In genomic region chr10:29830526-29831512, GRCh38 we compare ENCODE assay signal across 18 cellular contexts.
"Had no signal": no experiment of that assay in that cellular context is flagged by ENCODE, and none has a peak within 500 bp of the region (broad histone marks: within the 10 kb centered on the region; RNA-seq: fewer than 3 reads in every experiment).

No MANE protein-coding gene starts in this region.

- H3K4me3 Mint-ChIP-seq: activated CD4-positive, alpha-beta T cell treated with anti-CD3 and anti-CD28 coated beads for 36 hours; activated CD8-positive, alpha-beta T cell treated with anti-CD3 and anti-CD28 coated beads for 36 hours; activated naive CD8-positive, alpha-beta T cell treated with anti-CD3 and anti-CD28 coated beads, Interleukin-2, amount 10 ng/mL, durations not matched to agents 7 days and 5 days; effector memory CD8-positive, alpha-beta T cell; memory B cell; stimulated activated naive B cell treated with anti-CD40 and anti-IgM and Interleukin-4, amounts not matched to agents 10 μg/mL and 1 μg/mL and 100 μg/mL, for 72 hours had no signal

- ATAC-seq: activated CD4-positive, alpha-beta T cell treated with anti-CD3 and anti-CD28 coated beads for 36 hours; activated CD8-positive, alpha-beta T cell treated with anti-CD3 and anti-CD28 coated beads for 36 hours; body of pancreas; effector memory CD8-positive, alpha-beta T cell; heart left ventricle; left ventricle myocardium superior; right cardiac atrium; stimulated activated naive B cell treated with anti-CD40 and anti-IgM and Interleukin-4, amounts not matched to agents 10 μg/mL and 1 μg/mL and 100 μg/mL, for 72 hours had no signal

- H3K4me3 ChIP-seq: body of pancreas, heart left ventricle, thoracic aorta, upper lobe of right lung had no signal

- H3K4me1 Mint-ChIP-seq: activated CD4-positive, alpha-beta T cell treated with anti-CD3 and anti-CD28 coated beads for 36 hours; activated naive CD8-positive, alpha-beta T cell treated with anti-CD3 and anti-CD28 coated beads, Interleukin-2, amount 10 ng/mL, durations not matched to agents 7 days and 5 days; memory B cell; stimulated activated naive B cell treated with anti-CD40 and anti-IgM and Interleukin-4, amounts not matched to agents 10 μg/mL and 1 μg/mL and 100 μg/mL, for 72 hours had no signal

- H3K27me3 Mint-ChIP-seq: stimulated activated naive B cell treated with anti-CD40 and anti-IgM and Interleukin-4, amounts not matched to agents 10 μg/mL and 1 μg/mL and 100 μg/mL, for 72 hours had no signal

- H3K27me3 ChIP-seq: body of pancreas, heart left ventricle, upper lobe of right lung had no signal

- H3K36me3 ChIP-seq: heart left ventricle, thoracic aorta, upper lobe of right lung had no signal

- H3K9me3 ChIP-seq: thoracic aorta, upper lobe of right lung had no signal

- H3K36me3 Mint-ChIP-seq: memory B cell; stimulated activated naive B cell treated with anti-CD40 and anti-IgM and Interleukin-4, amounts not matched to agents 10 μg/mL and 1 μg/mL and 100 μg/mL, for 72 hours had no signal

- DNase-seq: activated CD4-positive, alpha-beta T cell treated with anti-CD3 and anti-CD28 coated beads for 36 hours; activated CD8-positive, alpha-beta T cell treated with anti-CD3 and anti-CD28 coated beads for 36 hours; activated naive CD4-positive, alpha-beta T cell treated with Interleukin-2 at 50 U/mL for 16 hours; activated naive CD8-positive, alpha-beta T cell treated with anti-CD3 and anti-CD28 coated beads, Interleukin-2, amount 10 ng/mL, durations not matched to agents 7 days and 5 days; activated T-cell treated with anti-CD3 and anti-CD28 coated beads, Interleukin-2, amount 50 U/mL, for 1 hour; body of pancreas; effector memory CD8-positive, alpha-beta T cell; heart left ventricle; left ventricle myocardium superior; occipital lobe; right cardiac atrium; SIG-M5; stimulated activated naive B cell treated with anti-CD40 and anti-IgM and Interleukin-4, amounts not matched to agents 10 μg/mL and 1 μg/mL and 100 μg/mL, for 72 hours; upper lobe of right lung had no signal

- H3K27ac ChIP-seq: body of pancreas, epithelial cell of prostate, thoracic aorta, upper lobe of right lung had no signal

- H3K27ac Mint-ChIP-seq: activated CD4-positive, alpha-beta T cell treated with anti-CD3 and anti-CD28 coated beads for 36 hours; activated CD8-positive, alpha-beta T cell treated with anti-CD3 and anti-CD28 coated beads for 36 hours; activated naive CD8-positive, alpha-beta T cell treated with anti-CD3 and anti-CD28 coated beads, Interleukin-2, amount 10 ng/mL, durations not matched to agents 7 days and 5 days; activated T-helper 2 cell treated with anti-CD3 and anti-CD28 coated beads, Interferon-gamma antibody, Interleukin-2, Interleukin-4, amounts not matched to agents 10 μg/mL and 5 μg/mL and 100 μg/mL, durations not matched to agents 14 hours and 24 hours and 36 hours; effector memory CD8-positive, alpha-beta T cell; memory B cell; stimulated activated naive B cell treated with anti-CD40 and anti-IgM and Interleukin-4, amounts not matched to agents 10 μg/mL and 1 μg/mL and 100 μg/mL, for 72 hours had no signal

- H3K9me3 Mint-ChIP-seq: effector memory CD8-positive, alpha-beta T cell had no signal

- H3K4me1 ChIP-seq: body of pancreas, upper lobe of right lung had no signal
